8 cellular contexts compared by ENCODE assay signal in the genomic region with DNA sequence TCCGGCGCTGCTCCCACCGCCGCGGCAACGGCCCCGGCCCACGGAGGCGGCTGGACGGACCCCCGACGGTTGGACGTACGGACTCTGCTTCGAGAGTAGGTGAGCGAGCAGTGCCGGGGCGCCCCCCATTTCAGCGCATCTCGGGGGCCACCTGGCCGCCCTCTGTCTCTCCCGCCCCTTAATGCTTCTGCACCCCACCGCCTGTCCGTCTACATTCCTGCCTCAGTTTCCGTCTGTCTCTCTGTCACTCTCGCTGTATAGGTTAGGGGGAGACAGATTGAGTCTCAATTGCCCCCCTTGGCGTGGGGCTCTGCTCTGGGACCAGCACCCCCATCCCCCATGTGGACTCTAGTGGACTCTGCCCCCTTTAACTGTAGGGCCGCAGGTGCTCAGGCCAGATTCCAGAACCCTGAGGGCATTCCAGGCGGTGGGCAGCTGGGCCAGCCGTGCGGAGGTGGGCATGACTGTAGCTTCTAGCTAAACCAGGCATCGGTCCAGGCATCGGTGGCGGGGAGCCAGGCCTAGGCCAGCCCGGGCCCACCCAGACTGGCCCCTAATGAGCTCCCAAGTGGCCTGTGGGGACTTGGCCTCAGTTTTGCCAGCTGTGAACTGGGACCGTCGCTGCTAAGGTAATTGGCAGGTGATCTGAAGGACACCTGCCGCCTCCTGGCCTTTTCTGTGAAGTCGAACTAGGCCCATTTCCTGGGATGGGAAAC. TPM values are rescaled to one million over a fixed set of nuclear protein-coding genes. Genes with fewer than 3 reads are reported as not detected.
DNase-seq lines count a peak whose midpoint lies in the region; ATAC-seq and TF ChIP-seq lines count a peak whose summit lies in the region.

No MANE protein-coding gene starts in this region.

- peak overlapping the region; percentile 97 for H3K56ac ChIP-seq in mesendoderm (ENCODE audit: low read length)

- H3K79me2 ChIP-seq in Karpas-422 (ENCODE audit: low read length) (peaks cover 17% of the 10 kb centered on the region), mesendoderm (ENCODE audit: control insufficient read depth, insufficient read depth, low read length) (no peaks in the 10 kb centered on the region)

- H3K27ac ChIP-seq in AG04450 (ENCODE audit: low read depth, low read length) (no peak overlapping the region), Karpas-422 (ENCODE audit: low read length) (no peak overlapping the region), caudate nucleus (ENCODE audit: low read depth, low read length) (peak overlapping the region; percentile 33), mesendoderm (ENCODE audit: low read depth, low read length) (no peak overlapping the region), uterus (peak overlapping the region; percentile 66 to 76)

- no peak overlapping the region for H2BK15ac ChIP-seq in mesendoderm (replicated peaks; ENCODE audit: low read depth)

- no peak overlapping the region for H2BK120ac ChIP-seq in mesendoderm (ENCODE audit: low read depth, low read length)

- DNase-seq in AG04450 (ENCODE audit: low read depth, low spot score) (no peak), Karpas-422 (no peak), caudate nucleus (lab: John Stamatoyannopoulos, UW) (peak in 1 of 61 donors; percentile 38), mesendoderm (no peak), uterus (peak; percentile 49 to 53), islet precursor cell (no peak), NCI-H748 treated with DMSO at 0.1 percent for 48 hours (lab: John Stamatoyannopoulos, UW) (no peak)

- H3K9me2 ChIP-seq in Karpas-422 (replicated peaks; ENCODE audit: insufficient read depth, low read length), result no peaks in the 10 kb centered on the region

- H2AK5ac ChIP-seq in mesendoderm (ENCODE audit: low read length), result peak overlapping the region; percentile 82

- H3K27me3 ChIP-seq in AG04450 (ENCODE audit: control insufficient read depth, insufficient read depth, low read length) (no peaks in the 10 kb centered on the region), Karpas-422 (ENCODE audit: low read length) (no peaks in the 10 kb centered on the region), mesendoderm (ENCODE audit: insufficient read depth, low read length, poor library complexity) (no peaks in the 10 kb centered on the region), uterus (no peaks in the 10 kb centered on the region)

- no peaks in the 10 kb centered on the region; the same call in 1 of the 2 replicates for H3K9me3 ChIP-seq in AG04450 (ENCODE audit: control insufficient read depth, insufficient read depth, low read length)
- H3K9me3 ChIP-seq in Karpas-422 (ENCODE audit: low read length), result no peaks in the 10 kb centered on the region
- H3K9me3 ChIP-seq in uterus, result no peaks in the 10 kb centered on the region

- POLR2A ChIA-PET in AG04450 (lab: Yijun Ruan, JAX), result interaction anchor here (1.0 kb wide), 1 partner anchor 42 kb away, joined by 3 read pairs; no protein-coding TSS in a partner anchor

- ATAC-seq in GM19395 (IDR thresholded peaks at IDR 0.05; ENCODE audit: unreplicated experiment), result peak; percentile 16

- H4K5ac ChIP-seq in mesendoderm (ENCODE audit: low read length), result no peak overlapping the region

- no CpG with 5 or more reads among the region's 39 CpGs for WGBS in mesendoderm (ENCODE audit: extremely low coverage, insufficient coverage, low lambda C conversion rate)

- H3K36me3 ChIP-seq in Karpas-422 (ENCODE audit: insufficient read depth, low read length), result no peaks in the 10 kb centered on the region
- H3K36me3 ChIP-seq in mesendoderm (ENCODE audit: control insufficient read depth, insufficient read depth, low read length), result no peaks in the 10 kb centered on the region
- H3K36me3 ChIP-seq in uterus, result no peaks in the 10 kb centered on the region

- H2AFZ ChIP-seq in Karpas-422 (ENCODE audit: low read length), result peak overlapping the region; percentile 60; the same call in 1 of the 2 replicates

- peaks cover 26% of the 10 kb centered on the region for H3K4me1 ChIP-seq in Karpas-422 (ENCODE audit: low read length)
- peaks cover 6% of the 10 kb centered on the region for H3K4me1 ChIP-seq in mesendoderm (ENCODE audit: control insufficient read depth, low read depth, low read length)
- H3K4me1 ChIP-seq in uterus, result peaks cover 0 to 18% of the 10 kb centered on the region in 2 donors

- peak overlapping the region; percentile 80 for H3K23ac ChIP-seq in mesendoderm (ENCODE audit: low read length)

- no peaks in the 10 kb centered on the region for H3K79me1 ChIP-seq in mesendoderm (ENCODE audit: low read length)

- peak overlapping the region; percentile 100 for H3K4me2 ChIP-seq in Karpas-422 (ENCODE audit: low read depth, low read length, poor library complexity, severe bottlenecking)
- H3K4me2 ChIP-seq in mesendoderm (ENCODE audit: low read length), result peak overlapping the region; percentile 95

- H4K8ac ChIP-seq in mesendoderm (ENCODE audit: low read depth, low read length), result no peak overlapping the region

- H3K9ac ChIP-seq in Karpas-422 (ENCODE audit: low read length) (peak overlapping the region; percentile 96), mesendoderm (ENCODE audit: low read length) (peak overlapping the region; percentile 87)

- peak overlapping the region; percentile 80 for H3K4me3 ChIP-seq in AG04450 (ENCODE audit: low read depth, low read length)
- H3K4me3 ChIP-seq in Karpas-422 (ENCODE audit: low read length), result peak overlapping the region; percentile 100
- peak overlapping the region; percentile 84 for H3K4me3 ChIP-seq in mesendoderm (ENCODE audit: low read length)
- peak overlapping the region; percentile 63 to 66 for H3K4me3 ChIP-seq in uterus

- H4K20me1 ChIP-seq in Karpas-422 (ENCODE audit: insufficient read depth, low read depth, low read length), result no peaks in the 10 kb centered on the region

- H3K4ac ChIP-seq in mesendoderm (ENCODE audit: low read depth, low read length), result peak overlapping the region; percentile 87

- TF ChIP-seq POLR2A in uterus (IDR thresholded peaks at IDR 0.05), result peak in 1 of 2 donors; percentile 10

- TF ChIP-seq CTCF in AG04450 (IDR thresholded peaks at IDR 0.05; ENCODE audit: low read depth, low read length), result no peak
- TF ChIP-seq CTCF in uterus (IDR thresholded peaks at IDR 0.05), result peak in 1 of 4 experiments; percentile 6

- H3K18ac ChIP-seq in mesendoderm (ENCODE audit: low read length), result no peak overlapping the region

- no peak overlapping the region for H2BK5ac ChIP-seq in mesendoderm (ENCODE audit: low read length)

- CTCF ChIA-PET in AG04450 (lab: Charles Lee), result interaction anchor here (0.6 kb wide), 1 partner anchor 31 kb away, joined by 3 read pairs; no protein-coding TSS in a partner anchor

- intact Hi-C loops in uterus (cut with DNase I; ENCODE audit: low total_unique reads), result no loop called here

RNA-seq across cellular contexts. Expression of a gene that starts 0.4 kb away (rescaled TPM):
- 4.1 and 4.7 TPM in 2 replicates for polyA plus RNA-seq in AG04450 (2011; rRNA removed)
- 3.9 and 4.0 TPM in 2 replicates for polyA minus RNA-seq in AG04450 (2011; rRNA and poly(A)+ RNA removed)
- total RNA-seq in Karpas-422 (2014; rRNA removed; shearing (Covaris generic); ENCODE audit: low replicate concordance), result 1.8 and 9.0 TPM in 2 replicates
- polyA plus RNA-seq in mesendoderm (2013, experiment 1 of 2), result 5.3 TPM
- polyA plus RNA-seq in mesendoderm (2013, experiment 2 of 2), result 5.1 TPM
- total RNA-seq in uterus, result 10 to 100 TPM in 1 of 4 donors, 1 to 10 TPM in 2, under 1 TPM in 1; 0.77 to 20.6 (median 9.1) TPM

RNA-seq across cellular contexts. Expression of a gene that starts 30.5 kb away (rescaled TPM):
- 126 and 160 TPM in 2 replicates for polyA plus RNA-seq in AG04450 (2011; rRNA removed)
- polyA minus RNA-seq in AG04450 (2011; rRNA and poly(A)+ RNA removed), result 45.1 and 52.5 TPM in 2 replicates
- total RNA-seq in Karpas-422 (2014; rRNA removed; shearing (Covaris generic); ENCODE audit: low replicate concordance), result 30.8 and 63.4 TPM in 2 replicates
- polyA plus RNA-seq in mesendoderm (2013, experiment 1 of 2), result 52.7 TPM
- 54.8 TPM for polyA plus RNA-seq in mesendoderm (2013, experiment 2 of 2)
- 10 to 100 TPM; 21.8 to 63.5 (median 44.4) TPM for total RNA-seq in uterus

Comparison
In these comparisons a context has a peak if more than half of its experiments do, and no peak if none do; other contexts are left out.
1. DNase-seq: peak in uterus (2 of 2); none in AG04450 (single experiment), Karpas-422 (single experiment), mesendoderm (single experiment), islet precursor cell (single experiment) and NCI-H748 treated with DMSO at 0.1 percent for 48 hours (single experiment).
2. H3K27ac ChIP-seq: peak in caudate nucleus (single experiment) and uterus (2 of 2); none in AG04450 (single experiment), Karpas-422 (single experiment) and mesendoderm (single experiment).
3. Peak in every context shown above with its lines, with median percentiles within 50 percentile points of each other: H3K4me3 ChIP-seq.